ENCODE assay signal across 9 cellular contexts in the genomic region with DNA sequence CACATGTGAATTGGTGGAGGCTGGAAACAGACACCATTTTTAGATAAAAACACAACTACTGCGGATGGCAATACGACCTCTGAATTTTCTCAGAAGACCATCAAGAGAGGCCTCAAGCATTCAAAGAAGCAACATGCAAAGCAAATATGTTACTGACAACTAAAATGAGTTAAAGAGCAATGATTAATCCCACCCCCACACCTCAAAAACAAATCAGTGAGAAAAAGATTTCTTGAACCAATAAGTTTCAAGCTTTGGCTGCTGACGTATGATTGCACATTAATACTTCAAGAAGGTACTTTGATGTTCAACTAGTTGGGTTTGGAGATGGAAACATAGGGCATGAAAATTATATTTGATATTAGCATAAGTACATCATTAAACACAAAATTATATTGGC. TPM values are rescaled to one million over a fixed set of nuclear protein-coding genes. Genes with fewer than 3 reads are reported as not detected.
A peak's percentile ranks its signal among the peaks of the same experiment; 100 is the strongest.
DNase-seq lines count a peak whose midpoint lies in the region; ATAC-seq and TF ChIP-seq lines count a peak whose summit lies in the region.
"Had no signal": no experiment of that assay in that cellular context is flagged by ENCODE, and none has a peak within 500 bp of the region (broad histone marks: within the 10 kb centered on the region; RNA-seq: fewer than 3 reads in every experiment).

No MANE protein-coding gene starts in this region.

- H3K79me2 ChIP-seq in DND-41 (ENCODE audit: insufficient read depth, low read length) = peaks cover 74% of the 10 kb centered on the region
- peaks cover 2% of the 10 kb centered on the region for H3K79me2 ChIP-seq in trophoblast cell (ENCODE audit: control insufficient read depth, insufficient read depth, low read length, poor library complexity)

- H4K20me1 ChIP-seq in DND-41 (ENCODE audit: insufficient read depth, low read length) = peaks cover 4% of the 10 kb centered on the region

- no peak overlapping the region for H4K91ac ChIP-seq in trophoblast cell (ENCODE audit: low read depth, low read length)

- DNase-seq in DND-41 (no peak), OCI-M1 (lab: John Stamatoyannopoulos, UW) (peak; percentile 36), endothelial cell (ENCODE audit: low spot score) (no peak), trophoblast cell (no peak), NCI-H1417 treated with DMSO at 0.1 percent for 48 hours (lab: John Stamatoyannopoulos, UW) (no peak), HuH-7 (ENCODE audit: low spot score) (no peak)

- H3K4ac ChIP-seq in trophoblast cell (ENCODE audit: low read depth, low read length) = no peak overlapping the region

- H3K14ac ChIP-seq in trophoblast cell (ENCODE audit: low read length) = no peak overlapping the region

- no peaks in the 10 kb centered on the region for H3K79me1 ChIP-seq in trophoblast cell (ENCODE audit: low read length)

- H3K9me3 ChIP-seq in DND-41 (ENCODE audit: insufficient read depth, low read length, severe bottlenecking) (no peaks in the 10 kb centered on the region), trophoblast cell (ENCODE audit: insufficient read depth, low read depth, low read length) (no peaks in the 10 kb centered on the region)

- peaks cover 15% of the 10 kb centered on the region for H3K4me1 Mint-ChIP-seq in endothelial cell (ENCODE audit: unreplicated experiment)

- H2BK5ac ChIP-seq in trophoblast cell (ENCODE audit: low read depth, low read length, poor library complexity) = no peak overlapping the region

- H3K23ac ChIP-seq in trophoblast cell (ENCODE audit: low read length) = no peak overlapping the region

- H3K9me3 Mint-ChIP-seq in endothelial cell (ENCODE audit: unreplicated experiment) = no peaks in the 10 kb centered on the region

- no peak overlapping the region for H2AK5ac ChIP-seq in trophoblast cell (ENCODE audit: low read length)

- no peak overlapping the region; the same call in 1 of the 2 replicates for H3K27ac ChIP-seq in DND-41 (ENCODE audit: low read length)
- H3K27ac ChIP-seq in trophoblast cell (ENCODE audit: low read depth, low read length) = no peak overlapping the region

- H2AFZ ChIP-seq in DND-41 (ENCODE audit: low read depth, low read length) = peak overlapping the region; percentile 92
- H2AFZ ChIP-seq in trophoblast cell (ENCODE audit: insufficient read depth, low read length, poor library complexity) = no peak overlapping the region

- peak overlapping the region; percentile 97 for H3K4me3 Mint-ChIP-seq in endothelial cell (ENCODE audit: unreplicated experiment)

- H3K27me3 Mint-ChIP-seq in endothelial cell (ENCODE audit: unreplicated experiment) = peaks cover 6% of the 10 kb centered on the region

- H4K8ac ChIP-seq in trophoblast cell (ENCODE audit: low read depth, low read length) = no peak overlapping the region

- no peak overlapping the region for H4K12ac ChIP-seq in trophoblast cell (ENCODE audit: low read depth, low read length)

- no peak for TF ChIP-seq CTCF in DND-41 (IDR thresholded peaks at IDR 0.05; ENCODE audit: borderline replicate concordance, extremely low read depth, low read length, poor library complexity, severe bottlenecking)
- TF ChIP-seq CTCF in endothelial cell (IDR thresholded peaks at IDR 0.05; ENCODE audit: unreplicated experiment) = no peak

- WGBS in trophoblast cell (ENCODE audit: extremely low coverage, insufficient coverage, insufficient read length) = no CpG with 5 or more reads among the region's 3 CpGs

- no peak overlapping the region for H2BK12ac ChIP-seq in trophoblast cell (ENCODE audit: low read length)

- H3K4me3 ChIP-seq in DND-41 (ENCODE audit: low read depth in 1 of 2, low read length in 2 of 2) = peak overlapping the region; percentile 89 to 93; a peak in 3 of 4 replicates
- H3K4me3 ChIP-seq in trophoblast cell (ENCODE audit: low read depth, low read length) = no peak overlapping the region

- no peaks in the 10 kb centered on the region for H3K36me3 Mint-ChIP-seq in endothelial cell (ENCODE audit: low read depth, unreplicated experiment)

- H3K4me2 ChIP-seq in DND-41 (ENCODE audit: insufficient read depth, low read length) (peak overlapping the region; percentile 82), trophoblast cell (ENCODE audit: low read length) (peak overlapping the region; percentile 34)

- H3K18ac ChIP-seq in trophoblast cell (ENCODE audit: low read length) = no peak overlapping the region

- H3K27me3 ChIP-seq in DND-41 (ENCODE audit: insufficient read depth, low read length, poor library complexity) = no peaks in the 10 kb centered on the region
- no peaks in the 10 kb centered on the region for H3K27me3 ChIP-seq in trophoblast cell (ENCODE audit: insufficient read depth, low read length)

- no peak for ATAC-seq in DND-41 (ENCODE audit: insufficient read depth, low read depth)
- ATAC-seq in GM21576 (IDR thresholded peaks at IDR 0.05; ENCODE audit: unreplicated experiment) = no peak
- no peak for ATAC-seq in HG03045 (IDR thresholded peaks at IDR 0.05; ENCODE audit: unreplicated experiment)

- H3K9ac ChIP-seq in DND-41 (ENCODE audit: low read depth, low read length) (peak overlapping the region; percentile 76), trophoblast cell (ENCODE audit: low read length) (no peak overlapping the region)

- H3K4me1 ChIP-seq in DND-41 (ENCODE audit: insufficient read depth, low read length) (peaks cover 45% of the 10 kb centered on the region), trophoblast cell (ENCODE audit: control insufficient read depth in 1 of 2, insufficient read depth in 2 of 2, low read length in 2 of 2) (no peaks in the 10 kb centered on the region)

- peaks cover 18% of the 10 kb centered on the region; the same call in 1 of the 2 replicates for H3K36me3 ChIP-seq in DND-41 (ENCODE audit: insufficient read depth, low read length)
- H3K36me3 ChIP-seq in trophoblast cell (ENCODE audit: control insufficient read depth in 1 of 2, insufficient read depth in 2 of 2, low read length in 2 of 2) = peaks cover 2 to 3% of the 10 kb centered on the region in 2 experiments

- H2BK120ac ChIP-seq in trophoblast cell (ENCODE audit: insufficient read depth, low read length, poor library complexity) = no peak overlapping the region

- peak overlapping the region; percentile 43 for H3K27ac Mint-ChIP-seq in endothelial cell (ENCODE audit: unreplicated experiment)

RNA-seq across cellular contexts. Expression of a gene that starts 1.0 kb away (rescaled TPM):
- total RNA-seq in endothelial cell (ENCODE audit: unreplicated experiment) = 18.4 TPM
- polyA plus RNA-seq in trophoblast cell (2013) = 9.5 and 10.1 TPM in 2 replicates

RNA-seq across cellular contexts. Expression of a gene that starts 1.1 kb away (rescaled TPM):
- total RNA-seq in endothelial cell (ENCODE audit: unreplicated experiment) = 7.5 TPM
- polyA plus RNA-seq in trophoblast cell (2013) = 9.1 and 9.3 TPM in 2 replicates

RNA-seq across cellular contexts. Expression of a gene that starts 37.7 kb away (rescaled TPM):
- not detected for total RNA-seq in endothelial cell (ENCODE audit: unreplicated experiment)
- not detected in 2 replicates for polyA plus RNA-seq in trophoblast cell (2013)
- total RNA-seq: glomerular endothelial cell had no signal
